ENCODE assay signal across 11 cellular contexts in the genomic region with DNA sequence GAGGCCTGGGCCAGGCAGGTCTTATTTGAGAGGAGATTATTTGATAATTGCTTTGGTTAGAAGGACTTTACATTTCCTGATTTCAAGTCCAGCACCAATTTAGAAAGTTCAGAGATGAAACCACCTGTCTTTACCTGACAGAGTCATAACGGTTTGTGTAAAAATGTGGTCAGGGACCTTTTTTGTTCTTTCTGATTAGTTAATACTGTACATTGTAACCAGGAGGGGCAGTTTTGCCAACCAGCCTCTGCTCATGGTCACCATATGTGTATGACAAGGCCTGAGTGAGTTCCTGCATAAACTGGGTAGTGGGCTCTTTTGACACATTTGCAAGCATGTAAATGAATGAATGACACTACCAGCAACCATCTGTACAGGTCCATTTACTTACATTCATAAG.
"Had no signal": no experiment of that assay in that cellular context is flagged by ENCODE, and none has a peak within 500 bp of the region (broad histone marks: within the 10 kb centered on the region; RNA-seq: fewer than 3 reads in every experiment).

No MANE protein-coding gene starts in this region.

- DNase-seq: GM23248, GOT3, H7, HFFc6, IMR-90, Kasumi-1, KG1 had no signal

- H3K4me3 ChIP-seq: GM23248, HAP-1, K562 had no signal

- FAIRE-seq: HTR-8/SVneo, K562 had no signal

- ATAC-seq: HCT116, K562 had no signal

- H3K9ac ChIP-seq: GM23248 had no signal

- H3K36me3 ChIP-seq: HAP-1 had no signal

- H3K9me3 ChIP-seq: HAP-1 had no signal

- H2AFZ ChIP-seq: GM23248 had no signal

- H3K27ac ChIP-seq: GM23248 had no signal
